33 cellular contexts compared by ENCODE assay signal in genomic region chr12:47074757-47075156, GRCh38.
"Had no signal": no experiment of that assay in that cellular context is flagged by ENCODE, and none has a peak within 500 bp of the region (broad histone marks: within the 10 kb centered on the region; RNA-seq: fewer than 3 reads in every experiment).

No MANE protein-coding gene starts in this region.

- H3K9me3 ChIP-seq: adrenal gland, colonic mucosa, esophagus squamous epithelium, gastroesophageal sphincter, heart right ventricle had no signal

- H3K4me1 ChIP-seq: colonic mucosa had no signal

- H3K9me3 Mint-ChIP-seq: activated B cell treated with CpG ODN at 0.5 μM for 24 hours; activated CD8-positive, alpha-beta T cell treated with anti-CD3 and anti-CD28 coated beads for 36 hours; activated naive CD4-positive, alpha-beta T cell treated with anti-CD3 and anti-CD28 coated beads for 36 hours; activated naive CD4-positive, alpha-beta T cell treated with anti-CD3 and anti-CD28 coated beads, Interleukin-2, amount 50 U/mL, for 24 hours; activated naive CD8-positive, alpha-beta T cell treated with anti-CD3 and anti-CD28 coated beads for 36 hours; activated naive CD8-positive, alpha-beta T cell treated with anti-CD3 and anti-CD28 coated beads, Interleukin-2, amount 50 U/mL, for 24 hours; activated T-cell treated with anti-CD3 and anti-CD28 coated beads, Interleukin-2, amount 50 U/mL, for 4 hours; activated T-helper 17 cell treated with anti-CD3 and anti-CD28 coated beads, Interleukin-2, amount 50 U/mL, for 72 hours; brain; T-helper 2 cell treated with Interferon-gamma antibody and Interleukin-4, amounts not matched to agents 5 μg/mL and 100 μg/mL, for 36 hours had no signal

- H3K36me3 Mint-ChIP-seq: brain had no signal

- ATAC-seq: activated CD4-positive, CD25-positive, alpha-beta regulatory T cell treated with anti-CD3 and anti-CD28 coated beads, Interleukin-2, amount 50 U/mL, for 24 hours; activated CD8-positive, alpha-beta T cell treated with anti-CD3 and anti-CD28 coated beads for 36 hours; activated naive CD8-positive, alpha-beta T cell treated with anti-CD3 and anti-CD28 coated beads, Interleukin-2, amount 50 U/mL, for 24 hours; activated T-cell treated with anti-CD3 and anti-CD28 coated beads, Interleukin-2, amount 50 U/mL, for 4 hours; activated T-helper 17 cell treated with anti-CD3 and anti-CD28 coated beads, Interleukin-2, amount 50 U/mL, for 72 hours; gastroesophageal sphincter; heart right ventricle; T-helper 17 cell had no signal

- H3K4me3 Mint-ChIP-seq: activated B cell treated with CpG ODN at 0.5 μM for 24 hours; activated CD8-positive, alpha-beta T cell treated with anti-CD3 and anti-CD28 coated beads for 36 hours; activated naive CD4-positive, alpha-beta T cell treated with anti-CD3 and anti-CD28 coated beads for 36 hours; activated naive CD4-positive, alpha-beta T cell treated with anti-CD3 and anti-CD28 coated beads, Interleukin-2, amount 50 U/mL, for 24 hours; activated naive CD8-positive, alpha-beta T cell treated with anti-CD3 and anti-CD28 coated beads for 36 hours; activated naive CD8-positive, alpha-beta T cell treated with anti-CD3 and anti-CD28 coated beads, Interleukin-2, amount 50 U/mL, for 24 hours; activated T-cell treated with anti-CD3 and anti-CD28 coated beads, Interleukin-2, amount 50 U/mL, for 4 hours; activated T-helper 17 cell treated with anti-CD3 and anti-CD28 coated beads, Interleukin-2, amount 50 U/mL, for 72 hours; brain; T-helper 17 cell; T-helper 2 cell treated with Interferon-gamma antibody and Interleukin-4, amounts not matched to agents 5 μg/mL and 100 μg/mL, for 36 hours had no signal

- H3K27me3 Mint-ChIP-seq: activated B cell treated with CpG ODN at 0.5 μM for 24 hours; activated CD8-positive, alpha-beta T cell treated with anti-CD3 and anti-CD28 coated beads for 36 hours; activated naive CD4-positive, alpha-beta T cell treated with anti-CD3 and anti-CD28 coated beads, Interleukin-2, amount 50 U/mL, for 24 hours; activated naive CD8-positive, alpha-beta T cell treated with anti-CD3 and anti-CD28 coated beads for 36 hours; activated naive CD8-positive, alpha-beta T cell treated with anti-CD3 and anti-CD28 coated beads, Interleukin-2, amount 50 U/mL, for 24 hours; activated T-helper 17 cell treated with anti-CD3 and anti-CD28 coated beads, Interleukin-2, amount 50 U/mL, for 72 hours; T-helper 17 cell had no signal

- DNase-seq: activated B cell treated with CpG ODN at 0.5 μM for 24 hours; activated CD4-positive, alpha-beta T cell treated with anti-CD3 and anti-CD28 coated beads for 48 hours; activated CD4-positive, alpha-beta T cell treated with anti-CD3 and anti-CD28 coated beads, Interleukin-2, amount 50 U/mL, for 1 hour; activated CD4-positive, alpha-beta T cell treated with anti-CD3 and anti-CD28 coated beads, Interleukin-2, amount 50 U/mL, for 48 hours; activated CD8-positive, alpha-beta memory T cell treated with anti-CD3 and anti-CD28 coated beads for 24 hours; activated CD8-positive, alpha-beta T cell treated with anti-CD3 and anti-CD28 coated beads for 36 hours; activated effector memory CD4-positive, alpha-beta T cell treated with Interleukin-2 at 50 U/mL for 16 hours; activated naive CD4-positive, alpha-beta T cell treated with anti-CD3 and anti-CD28 coated beads for 36 hours; activated naive CD8-positive, alpha-beta T cell treated with anti-CD3 and anti-CD28 coated beads for 36 hours; activated naive CD8-positive, alpha-beta T cell treated with anti-CD3 and anti-CD28 coated beads, Interleukin-2, amount 50 U/mL, for 24 hours; activated T-cell treated with anti-CD3 and anti-CD28 coated beads, Interleukin-2, amount 50 U/mL, for 4 hours; adrenal gland; amygdala; aorta; caudate nucleus; colonic mucosa; effector CD8-positive, alpha-beta T cell; esophagus squamous epithelium; foreskin melanocyte; heart right ventricle; T-helper 1 cell; T-helper 17 cell; T1000; WERI-Rb-1 had no signal

- FAIRE-seq: endometrium, endothelial cell of umbilical vein had no signal

- H3K27ac Mint-ChIP-seq: activated B cell treated with CpG ODN at 0.5 μM for 24 hours; activated CD8-positive, alpha-beta T cell treated with anti-CD3 and anti-CD28 coated beads for 36 hours; activated naive CD4-positive, alpha-beta T cell treated with anti-CD3 and anti-CD28 coated beads for 36 hours; activated naive CD4-positive, alpha-beta T cell treated with anti-CD3 and anti-CD28 coated beads, Interleukin-2, amount 50 U/mL, for 24 hours; activated naive CD8-positive, alpha-beta T cell treated with anti-CD3 and anti-CD28 coated beads for 36 hours; activated naive CD8-positive, alpha-beta T cell treated with anti-CD3 and anti-CD28 coated beads, Interleukin-2, amount 50 U/mL, for 24 hours; activated T-helper 17 cell treated with anti-CD3 and anti-CD28 coated beads, Interleukin-2, amount 50 U/mL, for 72 hours; brain; T-helper 17 cell; T-helper 2 cell treated with Interferon-gamma antibody and Interleukin-4, amounts not matched to agents 5 μg/mL and 100 μg/mL, for 36 hours had no signal

- H3K4me3 ChIP-seq: adrenal gland, colonic mucosa, esophagus squamous epithelium, gastroesophageal sphincter, heart right ventricle had no signal

- H3K27me3 ChIP-seq: adrenal gland, esophagus squamous epithelium, gastroesophageal sphincter had no signal

- H3K27ac ChIP-seq: adrenal gland, colonic mucosa, epithelial cell of prostate, esophagus squamous epithelium, gastroesophageal sphincter, heart right ventricle, WERI-Rb-1 had no signal

- H3K36me3 ChIP-seq: adrenal gland, colonic mucosa, esophagus squamous epithelium, gastroesophageal sphincter, heart right ventricle, WERI-Rb-1 had no signal
